ENCODE assay signal across 8 cellular contexts in genomic region chr17:17782425-17783120, GRCh38. TPM values are rescaled to one million over a fixed set of nuclear protein-coding genes. Genes with fewer than 3 reads are reported as not detected.
A peak's percentile ranks its signal among the peaks of the same experiment; 100 is the strongest.
DNase-seq lines count a peak whose midpoint lies in the region; FAIRE-seq and TF ChIP-seq lines count a peak whose summit lies in the region.

No MANE protein-coding gene starts in this region.

- peaks cover 61% of the 10 kb centered on the region for H3K4me1 ChIP-seq in mesodermal cell (ENCODE audit: control insufficient read depth, insufficient read depth, low read length, poor library complexity, severe bottlenecking)

- TF ChIP-seq CTCF in 22Rv1 (IDR thresholded peaks at IDR 0.05) (no peak), choroid plexus epithelial cell (conservative IDR thresholded peaks at IDR 0.05; ENCODE audit: low read depth, low read length) (no peak)

- TF ChIP-seq POLR2A in GM12892 (IDR thresholded peaks at IDR 0.05; ENCODE audit: low read depth, low read length), result no peak

- DNase-seq in GM12892 (ENCODE audit: insufficient read length) (no peak), NCI-H446 treated with DMSO at 0.1 percent for 48 hours (lab: John Stamatoyannopoulos, UW) (peak; percentile 60), choroid plexus epithelial cell (ENCODE audit: low read depth) (no peak), urothelium cell line (ENCODE audit: low spot score) (peak; percentile 15), NOMO-1 treated with dmso at 0.1 percent for 144 hours (lab: John Stamatoyannopoulos, UW; ENCODE audit: unreplicated experiment) (no peak)
- DNase-seq in activated effector memory CD4-positive, alpha-beta T cell treated with Interleukin-2 at 50 U/mL for 16 hours, result no peak

- no peaks in the 10 kb centered on the region for H3K9me3 ChIP-seq in mesodermal cell (ENCODE audit: control insufficient read depth, low read length)

- FAIRE-seq in GM12892 (lab: Jason Lieb, UNC) (peak; percentile 46), urothelium cell line (lab: Jason Lieb, UNC) (no peak)

- no peaks in the 10 kb centered on the region for H3K36me3 ChIP-seq in mesodermal cell (ENCODE audit: control insufficient read depth, insufficient read depth, low read length)

- H3K27ac ChIP-seq in 22Rv1 (peak overlapping the region; percentile 72), mesodermal cell (ENCODE audit: low read depth, low read length, severe bottlenecking) (no peak overlapping the region)

- peak overlapping the region; percentile 53 for H3K4me3 ChIP-seq in choroid plexus epithelial cell (ENCODE audit: low read depth, low read length)
- H3K4me3 ChIP-seq in mesodermal cell (ENCODE audit: extremely low read depth, insufficient read depth, low read length, poor library complexity, severe bottlenecking), result peak overlapping the region; percentile 48

- 0 to 1% methylated on average over 28 to 35 of the region's 73 CpGs for WGBS in mesodermal cell (ENCODE audit: insufficient coverage in 2 of 2), 2 experiments

RNA-seq across cellular contexts. Expression of gene SREBF1, which starts 54.2 kb away (rescaled TPM):
- polyA plus RNA-seq in GM12892 (2012; ENCODE audit: missing spikeins), result 14.3 TPM
- 51.2 TPM for polyA plus RNA-seq in mesodermal cell (2013, experiment 1 of 2)
- polyA plus RNA-seq in mesodermal cell (2013, experiment 2 of 2), result 44.7 TPM

Comparison
In these comparisons a context has a peak if more than half of its experiments do, and no peak if none do; other contexts are left out.
1. DNase-seq: peak in NCI-H446 treated with DMSO at 0.1 percent for 48 hours (single experiment) and urothelium cell line (single experiment); none in GM12892 (single experiment), choroid plexus epithelial cell (single experiment), activated effector memory CD4-positive, alpha-beta T cell treated with Interleukin-2 at 50 U/mL for 16 hours (single experiment) and NOMO-1 treated with dmso at 0.1 percent for 144 hours (single experiment).